Comparison of ENCODE assay signal across 13 cellular contexts in genomic region chr10:127854769-127855583, GRCh38. TPM values are rescaled to one million over a fixed set of nuclear protein-coding genes. Genes with fewer than 3 reads are reported as not detected.
DNase-seq lines count a peak whose midpoint lies in the region; ATAC-seq, FAIRE-seq and TF ChIP-seq lines count a peak whose summit lies in the region.
"Had no signal": no experiment of that assay in that cellular context is flagged by ENCODE, and none has a peak within 500 bp of the region (broad histone marks: within the 10 kb centered on the region; RNA-seq: fewer than 3 reads in every experiment).

No MANE protein-coding gene starts in this region.

- DNase-seq in GM12878 (ENCODE audit: low read depth, low spot score) (no peak), brain microvascular endothelial cell (no peak), SHP77 (lab: John Stamatoyannopoulos, UW) (no peak), DMS153 treated with DMSO at 0.1 percent for 48 hours (lab: John Stamatoyannopoulos, UW; ENCODE audit: unreplicated experiment) (no peak), MCF 10A (ENCODE audit: unreplicated experiment) (no peak)
- DNase-seq: CD4-positive, CD25-positive, alpha-beta regulatory T cell; left cardiac atrium had no signal

- FAIRE-seq in GM12878 (lab: Jason Lieb, UNC) = no peak

- H3K36me3 ChIP-seq in GM12878 (ENCODE audit: control insufficient read depth in 2 of 2, insufficient read depth in 2 of 2, low read length in 1 of 2) (no peaks in the 10 kb centered on the region), brain microvascular endothelial cell (replicated peaks) (no peaks in the 10 kb centered on the region)

- no peak overlapping the region for H3K4me2 ChIP-seq in GM12878 (ENCODE audit: control insufficient read depth, insufficient read depth)

- no peaks in the 10 kb centered on the region; the same call in 2 of the 3 replicates for H3K9me3 ChIP-seq in GM12878 (replicated peaks; ENCODE audit: control insufficient read depth, insufficient read depth, low read length)

- TF ChIP-seq CTCF in GM12878 (IDR thresholded peaks at IDR 0.05 in 2 of 3, conservative IDR thresholded peaks at IDR 0.05 in 1 of 3; ENCODE audit: control insufficient read depth in 2 of 3, extremely low read depth in 1 of 3, insufficient read depth in 1 of 3, low read depth in 3 of 3, low read length in 3 of 3) (no peak), brain microvascular endothelial cell (IDR thresholded peaks at IDR 0.05; ENCODE audit: low read depth, low read length, missing control alignments) (no peak), MCF 10A (IDR thresholded peaks at IDR 0.05; ENCODE audit: unreplicated experiment) (no peak)

- no peaks in the 10 kb centered on the region for H3K4me1 Mint-ChIP-seq in MCF 10A (ENCODE audit: insufficient read depth, unreplicated experiment)

- H4K20me1 ChIP-seq in GM12878 (ENCODE audit: control insufficient read depth, insufficient read depth) = no peaks in the 10 kb centered on the region

- CTCF ChIA-PET in GM12878 (lab: Yijun Ruan, JAX) = interaction anchor here (0.6 to 4.3 kb wide), 25 partner anchors 10 to 1879 kb away, joined by 3 to 36 read pairs (median 4); no protein-coding TSS in a partner anchor
- CTCF ChIA-PET in MCF 10A (lab: Yijun Ruan, JAX) = interaction anchor here (0.6 to 4.4 kb wide), 42 partner anchors 9 to 1920 kb away, joined by 3 to 42 read pairs (median 4); no protein-coding TSS in a partner anchor

- H3K27ac ChIP-seq in GM12878 (ENCODE audit: control insufficient read depth, insufficient read depth) (no peak overlapping the region), brain microvascular endothelial cell (no peak overlapping the region)
- H3K27ac ChIP-seq: parathyroid adenoma had no signal

- 32% methylated on average over 15 of the region's 15 CpGs for WGBS in GM12878 (ENCODE audit: insufficient coverage, insufficient replicate concordance, low lambda C conversion rate, missing lambda C conversion rate)

- SMC1A ChIA-PET in GM12878 (lab: Charles Lee; ENCODE audit: uncharacterized antibody, unreplicated experiment) = interaction anchor here (0.7 to 3.0 kb wide), 11 partner anchors 20 to 500 kb away, joined by 3 to 31 read pairs (median 3); no protein-coding TSS in a partner anchor

- H3K4me3 ChIP-seq in GM12878 = no peak overlapping the region
- H3K4me3 ChIP-seq in brain microvascular endothelial cell (ENCODE audit: low read depth, low read length) = no peak overlapping the region

- no peak overlapping the region for H3K4me3 Mint-ChIP-seq in MCF 10A (ENCODE audit: unreplicated experiment)

- H3K27me3 Mint-ChIP-seq in MCF 10A (ENCODE audit: insufficient read depth, unreplicated experiment) = peaks cover 20% of the 10 kb centered on the region

- TF ChIP-seq RAD21 in GM12878 (IDR thresholded peaks at IDR 0.05; ENCODE audit: insufficient read depth, low read depth, low read length) = no peak

- H3K9ac ChIP-seq in GM12878 (ENCODE audit: control insufficient read depth, insufficient read depth, low read length) = no peak overlapping the region
- H3K9ac ChIP-seq: parathyroid adenoma had no signal

- H3K4me1 ChIP-seq in GM12878 (ENCODE audit: control insufficient read depth, insufficient read depth, low read length) = peaks cover 14% of the 10 kb centered on the region
- H3K4me1 ChIP-seq: parathyroid adenoma had no signal

- BruUV-seq in GM12878 (replicated peaks; lab: Mats Ljungman, UMichigan) = no TSS peak
- no TSS peak for BruUV-seq in MCF 10A (replicated peaks; lab: Mats Ljungman, UMichigan)

- no peak overlapping the region for H3K27ac Mint-ChIP-seq in MCF 10A (ENCODE audit: low read depth, unreplicated experiment)
- H3K27ac Mint-ChIP-seq: CD4-positive, CD25-positive, alpha-beta regulatory T cell had no signal

- intact Hi-C loops in GM12878 (cut with micrococcal nuclease; ENCODE audit: unreplicated experiment) = loop anchor here (1.0 to 2.0 kb wide), 5 partner anchors 139 to 1872 kb away; no protein-coding TSS in a partner anchor
- intact Hi-C loops in MCF 10A (cut with micrococcal nuclease) = loop anchor here (1.0 kb wide), 1 partner anchor 140 kb away; no protein-coding TSS in a partner anchor

- POLR2A ChIA-PET in GM12878 (lab: Charles Lee) = no interaction called here
- POLR2A ChIA-PET in MCF 10A (lab: Yijun Ruan, JAX) = no interaction called here

- ATAC-seq in GM18502 (IDR thresholded peaks at IDR 0.05; ENCODE audit: poor library complexity, unreplicated experiment) (peak; percentile 79), GM21423 (IDR thresholded peaks at IDR 0.05; ENCODE audit: unreplicated experiment) (peak; percentile 83), HG03135 (IDR thresholded peaks at IDR 0.05; ENCODE audit: unreplicated experiment) (peak; percentile 60), GM12878 (peak; percentile 73)

- in situ Hi-C loops in GM12878 (cut with MboI) = loop anchor here (5.0 to 10.0 kb wide), 2 partner anchors 140 to 1878 kb away; no protein-coding TSS in a partner anchor
- in situ Hi-C loops in brain microvascular endothelial cell (cut with HindIII; ENCODE audit: low pct_ligation_motif_present, low sequenced_read_pairs) = no loop called here

- no peak for TF ChIP-seq EP300 in GM12878 (IDR thresholded peaks at IDR 0.05; ENCODE audit: borderline replicate concordance in 1 of 2, control insufficient read depth in 1 of 2, low read depth in 2 of 2, low read length in 2 of 2)

- no peaks in the 10 kb centered on the region for H3K9me3 Mint-ChIP-seq in MCF 10A (ENCODE audit: unreplicated experiment)

- RAD21 ChIA-PET in GM12878 (lab: Charles Lee; ENCODE audit: unreplicated experiment) = interaction anchor here (1.1 to 2.1 kb wide), 4 partner anchors 139 to 291 kb away, joined by 3 to 23 read pairs (median 6); no protein-coding TSS in a partner anchor

- no peaks in the 10 kb centered on the region for H3K79me2 ChIP-seq in GM12878 (ENCODE audit: control insufficient read depth, insufficient read depth, low read length)
- H3K79me2 ChIP-seq: parathyroid adenoma had no signal

- H3K27me3 ChIP-seq in GM12878 (replicated peaks in 1 of 2; ENCODE audit: control insufficient read depth in 2 of 2, insufficient read depth in 2 of 2, low read length in 1 of 2) (no peaks in the 10 kb centered on the region), brain microvascular endothelial cell (replicated peaks) (no peaks in the 10 kb centered on the region)

- no peak overlapping the region for H2AFZ ChIP-seq in GM12878 (ENCODE audit: control insufficient read depth, low read depth, low read length)
- H2AFZ ChIP-seq: parathyroid adenoma had no signal

- TF ChIP-seq POLR2A in GM12878 (IDR thresholded peaks at IDR 0.05; ENCODE audit: low read depth, low read length) = no peak

- H3K36me3 Mint-ChIP-seq in MCF 10A (ENCODE audit: insufficient read depth, unreplicated experiment) = no peaks in the 10 kb centered on the region
- H3K36me3 Mint-ChIP-seq: CD4-positive, CD25-positive, alpha-beta regulatory T cell had no signal

TF ChIP-seq in GM12878, 131 proteins besides CTCF, POLR2A, EP300 and RAD21 (continues in another document):
- TF ChIP-seq SMAD1 (IDR thresholded peaks at IDR 0.05; ENCODE audit: low read depth, partially characterized antibody) (no peak), ZNF24 (IDR thresholded peaks at IDR 0.05) (no peak), BCL11A (IDR thresholded peaks at IDR 0.05; ENCODE audit: low read depth, low read length) (no peak), PML (IDR thresholded peaks at IDR 0.05; ENCODE audit: low read length) (no peak), RUNX3 (IDR thresholded peaks at IDR 0.05; ENCODE audit: low read length) (no peak), PAX5 (IDR thresholded peaks at IDR 0.05; ENCODE audit: borderline replicate concordance, low read depth, low read length) (no peak), IKZF2 (IDR thresholded peaks at IDR 0.05) (no peak)

RNA-seq across cellular contexts. Expression of gene CLRN3, which starts 37.8 kb away (rescaled TPM):
- total RNA-seq in GM12878 (2013; cell fraction: nucleolus; rRNA removed) = not detected in 2 replicates
- total RNA-seq in GM12878 (2014; rRNA removed) (not detected in 2 replicates), GM12878 (2014; rRNA removed; fragmentation: Illumina TruSeq; extraction: Trizol) (not detected in 2 replicates), GM12878 (2021) (not detected in 2 replicates), MCF 10A (2022) (not detected in 2 replicates)
- polyA plus RNA-seq in GM12878 (2011; ENCODE audit: low read depth) = not detected
- polyA plus RNA-seq in GM12878 (2011; rRNA removed) (not detected in 2 replicates), GM12878 (2014; fragmentation: Illumina TruSeq; extraction: Trizol) (not detected in 2 replicates), GM12878 (2014; fragmentation: Nextera tagmentation; extraction: Ambion mirVana) (not detected), GM12878 (2014; rRNA removed) (not detected in 2 replicates), GM12878 (2016; fragmentation: Nextera tagmentation; extraction: Ambion mirVana) (not detected)
- not detected in 2 replicates for polyA plus RNA-seq in GM12878 (2011; cell fraction: cytosol; rRNA removed)
- polyA plus RNA-seq in GM12878 (2011; cell fraction: nucleus; rRNA removed) = not detected in 2 replicates
- polyA plus RNA-seq in GM12878 (2012) = not detected in 2 replicates
- polyA minus RNA-seq in GM12878 (2011; rRNA and poly(A)+ RNA removed) = not detected in 2 replicates
- polyA minus RNA-seq in GM12878 (2011; cell fraction: cytosol; rRNA and poly(A)+ RNA removed) = not detected in 2 replicates
- polyA minus RNA-seq in GM12878 (2011; cell fraction: nucleus; rRNA and poly(A)+ RNA removed) = not detected in 2 replicates
- total RNA-seq: activated CD8-positive, alpha-beta memory T cell treated with anti-CD3 and anti-CD28 coated beads for 36 hours; CD4-positive, CD25-positive, alpha-beta regulatory T cell; fibroblast of lung; left cardiac atrium had no signal
- polyA plus RNA-seq: CD4-positive, CD25-positive, alpha-beta regulatory T cell; fibroblast of lung had no signal

RNA-seq across cellular contexts. Expression of gene PTPRE, which starts 51.9 kb away (rescaled TPM):
- total RNA-seq in GM12878 (2013; cell fraction: nucleolus; rRNA removed) = 21.2 and 27.6 TPM in 2 replicates
- 3.8 and 5.2 TPM in 2 replicates for total RNA-seq in GM12878 (2014; rRNA removed)
- total RNA-seq in GM12878 (2014; rRNA removed; fragmentation: Illumina TruSeq; extraction: Trizol) = 2.9 TPM in 2 replicates
- 6.3 and 7.8 TPM in 2 replicates for total RNA-seq in GM12878 (2021)
- polyA plus RNA-seq in GM12878 (2011; ENCODE audit: low read depth) = 1.4 TPM
- 5.3 and 7.6 TPM in 2 replicates for polyA plus RNA-seq in GM12878 (2011; rRNA removed)
- polyA plus RNA-seq in GM12878 (2011; cell fraction: cytosol; rRNA removed) = 6.5 and 7.8 TPM in 2 replicates
- polyA plus RNA-seq in GM12878 (2011; cell fraction: nucleus; rRNA removed) = 40.9 and 44.2 TPM in 2 replicates
- polyA plus RNA-seq in GM12878 (2012) = 2.5 and 2.8 TPM in 2 replicates
- polyA plus RNA-seq in GM12878 (2014; fragmentation: Illumina TruSeq; extraction: Trizol) = 3.5 and 4.1 TPM in 2 replicates
- polyA plus RNA-seq in GM12878 (2014; fragmentation: Nextera tagmentation; extraction: Ambion mirVana) = 1 to 10 TPM; 5.8 to 6.7 TPM
- polyA plus RNA-seq in GM12878 (2014; rRNA removed) = 2.7 and 3.1 TPM in 2 replicates
- 1 to 10 TPM; 5.7 to 6.4 TPM for polyA plus RNA-seq in GM12878 (2016; fragmentation: Nextera tagmentation; extraction: Ambion mirVana)
- 7.6 and 11.6 TPM in 2 replicates for polyA minus RNA-seq in GM12878 (2011; rRNA and poly(A)+ RNA removed)
- 5.6 and 7.2 TPM in 2 replicates for polyA minus RNA-seq in GM12878 (2011; cell fraction: cytosol; rRNA and poly(A)+ RNA removed)
- polyA minus RNA-seq in GM12878 (2011; cell fraction: nucleus; rRNA and poly(A)+ RNA removed) = 17.8 and 36.2 TPM in 2 replicates
- total RNA-seq in MCF 10A (2022) = 21.8 and 34.6 TPM in 2 replicates
